ENCODE assay signal across 20 cellular contexts in the genomic region with DNA sequence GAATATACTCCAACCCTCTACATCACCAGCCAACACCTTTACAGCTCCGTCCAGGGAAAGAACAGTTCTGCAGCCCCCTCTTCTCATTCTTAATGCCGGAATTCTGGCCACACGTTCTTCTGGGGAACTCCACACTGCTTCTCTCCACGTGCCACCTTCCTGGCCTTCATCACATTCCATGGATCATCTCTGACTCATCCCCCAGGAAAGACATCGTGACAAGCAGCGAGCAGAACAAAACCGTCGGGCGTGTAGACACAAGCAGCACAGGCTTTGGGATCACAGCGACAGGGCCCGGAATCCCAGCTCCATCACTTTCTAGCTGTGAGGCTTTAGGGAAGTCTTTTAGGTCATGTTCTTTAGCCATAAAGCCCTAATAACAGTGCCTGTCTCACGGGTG.
A peak's percentile ranks its signal among the peaks of the same experiment; 100 is the strongest.
DNase-seq lines count a peak whose midpoint lies in the region; ATAC-seq and TF ChIP-seq lines count a peak whose summit lies in the region.
"Had no signal": no experiment of that assay in that cellular context is flagged by ENCODE, and none has a peak within 500 bp of the region (broad histone marks: within the 10 kb centered on the region; RNA-seq: fewer than 3 reads in every experiment).

No MANE protein-coding gene starts in this region.

- 82% methylated on average over 12 of the region's 12 CpGs for WGBS in mammary epithelial cell (ENCODE audit: low coverage, missing lambda C conversion rate)
- WGBS in hepatocyte (ENCODE audit: low lambda C conversion rate, missing lambda C conversion rate) = 79% methylated on average over 12 of the region's 12 CpGs

- TF ChIP-seq RAD21 in HCT116 (IDR thresholded peaks at IDR 0.05; ENCODE audit: low read depth) = no peak

- H3K36me3 ChIP-seq in HCT116 (ENCODE audit: control insufficient read depth in 1 of 2, insufficient read depth in 2 of 2, low read length in 2 of 2) (no peaks in the 10 kb centered on the region), mammary epithelial cell (ENCODE audit: insufficient read depth, low read length) (no peaks in the 10 kb centered on the region), hepatocyte (replicated peaks; ENCODE audit: insufficient read depth, low read depth) (no peaks in the 10 kb centered on the region)

- RAD21 ChIA-PET in HCT116 (lab: Charles Lee; ENCODE audit: low non-redundant PET in 1 of 2, low total read pairs in 2 of 2, uncharacterized antibody in 2 of 2, unreplicated experiment in 2 of 2) = no interaction called here

- H3K4me3 ChIP-seq in HCT116 (replicated peaks in 1 of 2; ENCODE audit: low read depth in 1 of 2, low read length in 2 of 2) (no peak overlapping the region), mammary epithelial cell (replicated peaks in 1 of 3; ENCODE audit: insufficient read depth in 1 of 3, low read depth in 2 of 3, low read length in 3 of 3) (no peak overlapping the region), hepatocyte (no peak overlapping the region)
- H3K4me3 ChIP-seq: GM12878, GM23248 had no signal

- no peaks in the 10 kb centered on the region for H3K9me2 ChIP-seq in HCT116 (ENCODE audit: insufficient read depth)
- H3K9me2 ChIP-seq in hepatocyte (replicated peaks; ENCODE audit: insufficient read depth) = no peaks in the 10 kb centered on the region

- H3K4me1 ChIP-seq in HCT116 (ENCODE audit: control insufficient read depth in 1 of 2, insufficient read depth in 2 of 2, low read length in 2 of 2) (no peaks in the 10 kb centered on the region; a peak in 1 of 4 replicates), mammary epithelial cell (ENCODE audit: insufficient read depth, low read length) (no peaks in the 10 kb centered on the region), hepatocyte (ENCODE audit: insufficient read depth) (peaks cover 5% of the 10 kb centered on the region)

- POLR2A ChIA-PET in HCT116 (lab: Charles Lee) = no interaction called here

- H3K27ac ChIP-seq in HCT116 (ENCODE audit: low read depth, low read length) (no peak overlapping the region), mammary epithelial cell (ENCODE audit: insufficient read depth, low read depth, low read length) (no peak overlapping the region), hepatocyte (no peak overlapping the region)
- H3K27ac ChIP-seq: GM23248 had no signal

- CTCF ChIA-PET in HCT116 (lab: Charles Lee) (no interaction called here), mammary epithelial cell (lab: Charles Lee; ENCODE audit: low non-redundant PET) (no interaction called here)

- no peak overlapping the region for H3K4me2 ChIP-seq in HCT116 (ENCODE audit: low read length)
- H3K4me2 ChIP-seq in mammary epithelial cell (ENCODE audit: insufficient read depth, low read depth, low read length) = no peak overlapping the region
- H3K4me2 ChIP-seq in hepatocyte = no peak overlapping the region

- DNase-seq in A172 (ENCODE audit: low spot score) = peak; percentile 32
- no peak for DNase-seq in HCT116 (ENCODE audit: low read depth, low spot score)
- peak; percentile 46 for DNase-seq in mammary epithelial cell
- DNase-seq in kidney tubule cell (ENCODE audit: low spot score) = peak; percentile 60
- no peak for DNase-seq in hepatocyte (ENCODE audit: low spot score)
- DNase-seq: DMS79; GM23248; H9; KBM-7; NCI-H1105; NCI-H146; NCI-H2029; NCI-H226; NCI-H510A treated with DMSO at 0.1 percent for 48 hours; NCI-H748 treated with DMSO at 0.1 percent for 48 hours; NK-92 treated with Interleukin-12 subunit alpha and Interleukin-12 subunit beta, amount 100 ng/mL, for 24 hours; Right ventricle myocardium superior had no signal

- H3K27me3 ChIP-seq in HCT116 (ENCODE audit: insufficient read depth, low read length) (no peaks in the 10 kb centered on the region), mammary epithelial cell (ENCODE audit: insufficient read depth, low read length) (no peaks in the 10 kb centered on the region), hepatocyte (no peaks in the 10 kb centered on the region)

- TF ChIP-seq POLR2A in HCT116 (IDR thresholded peaks at IDR 0.05; ENCODE audit: borderline replicate concordance, extremely low read depth, insufficient read depth, insufficient read length) = no peak

- TF ChIP-seq CTCF in HCT116 (IDR thresholded peaks at IDR 0.05 in 2 of 3, conservative IDR thresholded peaks at IDR 0.05 in 1 of 3; ENCODE audit: borderline replicate concordance in 1 of 3, insufficient read depth in 1 of 3, low read depth in 2 of 3, low read length in 2 of 3) (no peak), mammary epithelial cell (conservative IDR thresholded peaks at IDR 0.05 in 1 of 2, IDR thresholded peaks at IDR 0.05 in 1 of 2; ENCODE audit: extremely low read depth in 1 of 2, insufficient read depth in 1 of 2, low read depth in 1 of 2, low read length in 2 of 2) (no peak), hepatocyte (IDR thresholded peaks at IDR 0.05; ENCODE audit: poor library complexity) (no peak)

- intact Hi-C loops in HCT116 (cut with micrococcal nuclease) (no loop called here), mammary epithelial cell (cut with micrococcal nuclease) (no loop called here)

- no peak overlapping the region for H3K9ac ChIP-seq in HCT116 (ENCODE audit: low read length)
- no peak overlapping the region for H3K9ac ChIP-seq in mammary epithelial cell (ENCODE audit: insufficient read depth, low read length)
- H3K9ac ChIP-seq: GM23248 had no signal

- no peak overlapping the region for H2AFZ ChIP-seq in HCT116 (ENCODE audit: low read depth, low read length, poor library complexity, severe bottlenecking)
- no peak overlapping the region for H2AFZ ChIP-seq in mammary epithelial cell (ENCODE audit: low read depth, low read length)
- H2AFZ ChIP-seq in hepatocyte = no peak overlapping the region
- H2AFZ ChIP-seq: GM23248 had no signal

- H3K79me2 ChIP-seq in HCT116 (ENCODE audit: insufficient read depth, low read length) (no peaks in the 10 kb centered on the region), mammary epithelial cell (ENCODE audit: insufficient read depth, low read length) (no peaks in the 10 kb centered on the region), hepatocyte (no peaks in the 10 kb centered on the region)

- H4K20me1 ChIP-seq in HCT116 (ENCODE audit: insufficient read depth) (no peaks in the 10 kb centered on the region), mammary epithelial cell (ENCODE audit: insufficient read depth, low read length) (no peaks in the 10 kb centered on the region), hepatocyte (ENCODE audit: insufficient read depth, poor library complexity, severe bottlenecking) (no peaks in the 10 kb centered on the region)

- in situ Hi-C loops in mammary epithelial cell (cut with MboI; ENCODE audit: low sequenced_read_pairs in 2 of 2) = no loop called here

- no peaks in the 10 kb centered on the region for H3K9me3 ChIP-seq in HCT116 (ENCODE audit: control insufficient read depth in 1 of 2, insufficient read depth in 1 of 2, low read depth in 1 of 2, low read length in 2 of 2)
- H3K9me3 ChIP-seq in mammary epithelial cell (replicated peaks; ENCODE audit: insufficient read depth, low read length) = peaks cover 47% of the 10 kb centered on the region
- H3K9me3 ChIP-seq in hepatocyte (ENCODE audit: low read depth) = peaks cover 5% of the 10 kb centered on the region

- ATAC-seq in HCT116 (no peak), HG03039 (IDR thresholded peaks at IDR 0.05; ENCODE audit: unreplicated experiment) (no peak), GM21786 (IDR thresholded peaks at IDR 0.05; ENCODE audit: unreplicated experiment) (no peak)
- ATAC-seq: GM12878 had no signal

- dilution Hi-C loops in mammary epithelial cell (cut with HindIII; ENCODE audit: low sequenced_read_pairs) = loop anchor here (5.0 kb wide), 1 partner anchor 106 kb away; no protein-coding TSS in a partner anchor

- BruUV-seq in HCT116 (replicated peaks; lab: Mats Ljungman, UMichigan) (no TSS peak), mammary epithelial cell (replicated peaks; lab: Mats Ljungman, UMichigan) (no TSS peak)

TF ChIP-seq in HCT116, 20 proteins besides CTCF, POLR2A, EP300 and RAD21:
- TF ChIP-seq, protein P1, sequence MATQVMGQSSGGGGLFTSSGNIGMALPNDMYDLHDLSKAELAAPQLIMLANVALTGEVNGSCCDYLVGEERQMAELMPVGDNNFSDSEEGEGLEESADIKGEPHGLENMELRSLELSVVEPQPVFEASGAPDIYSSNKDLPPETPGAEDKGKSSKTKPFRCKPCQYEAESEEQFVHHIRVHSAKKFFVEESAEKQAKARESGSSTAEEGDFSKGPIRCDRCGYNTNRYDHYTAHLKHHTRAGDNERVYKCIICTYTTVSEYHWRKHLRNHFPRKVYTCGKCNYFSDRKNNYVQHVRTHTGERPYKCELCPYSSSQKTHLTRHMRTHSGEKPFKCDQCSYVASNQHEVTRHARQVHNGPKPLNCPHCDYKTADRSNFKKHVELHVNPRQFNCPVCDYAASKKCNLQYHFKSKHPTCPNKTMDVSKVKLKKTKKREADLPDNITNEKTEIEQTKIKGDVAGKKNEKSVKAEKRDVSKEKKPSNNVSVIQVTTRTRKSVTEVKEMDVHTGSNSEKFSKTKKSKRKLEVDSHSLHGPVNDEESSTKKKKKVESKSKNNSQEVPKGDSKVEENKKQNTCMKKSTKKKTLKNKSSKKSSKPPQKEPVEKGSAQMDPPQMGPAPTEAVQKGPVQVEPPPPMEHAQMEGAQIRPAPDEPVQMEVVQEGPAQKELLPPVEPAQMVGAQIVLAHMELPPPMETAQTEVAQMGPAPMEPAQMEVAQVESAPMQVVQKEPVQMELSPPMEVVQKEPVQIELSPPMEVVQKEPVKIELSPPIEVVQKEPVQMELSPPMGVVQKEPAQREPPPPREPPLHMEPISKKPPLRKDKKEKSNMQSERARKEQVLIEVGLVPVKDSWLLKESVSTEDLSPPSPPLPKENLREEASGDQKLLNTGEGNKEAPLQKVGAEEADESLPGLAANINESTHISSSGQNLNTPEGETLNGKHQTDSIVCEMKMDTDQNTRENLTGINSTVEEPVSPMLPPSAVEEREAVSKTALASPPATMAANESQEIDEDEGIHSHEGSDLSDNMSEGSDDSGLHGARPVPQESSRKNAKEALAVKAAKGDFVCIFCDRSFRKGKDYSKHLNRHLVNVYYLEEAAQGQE (IDR thresholded peaks at IDR 0.05; ENCODE audit: low read depth) = no peak
- TF ChIP-seq, protein P2, sequence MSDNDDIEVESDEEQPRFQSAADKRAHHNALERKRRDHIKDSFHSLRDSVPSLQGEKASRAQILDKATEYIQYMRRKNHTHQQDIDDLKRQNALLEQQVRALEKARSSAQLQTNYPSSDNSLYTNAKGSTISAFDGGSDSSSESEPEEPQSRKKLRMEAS (IDR thresholded peaks at IDR 0.05) = 0 out of 2 replicates have a peak, but pooled peaks have one; percentile 25
TF ChIP-seq in HCT116: peak in this region for 1.

Comparison
In these comparisons a context has a peak if more than half of its experiments do, and no peak if none do; other contexts are left out.
1. DNase-seq: peak in A172 (single experiment), mammary epithelial cell (single experiment) and kidney tubule cell (single experiment); none in HCT116 (single experiment) and hepatocyte (single experiment).